Comparison of ENCODE assay signal across 22 cellular contexts in genomic region chr17:21008516-21008915, GRCh38.
"Had no signal": no experiment of that assay in that cellular context is flagged by ENCODE, and none has a peak within 500 bp of the region (broad histone marks: within the 10 kb centered on the region; RNA-seq: fewer than 3 reads in every experiment).

No MANE protein-coding gene starts in this region.

- H3K4me1 Mint-ChIP-seq: mesothelial cell of epicardium had no signal

- H3K4me3 ChIP-seq: gastrocnemius medialis, heart left ventricle, lung, ovary, SK-N-MC, stomach had no signal

- H3K27ac ChIP-seq: brain microvascular endothelial cell, gastrocnemius medialis, ovary, SK-N-MC, stomach had no signal

- H3K4me3 Mint-ChIP-seq: activated CD8-positive, alpha-beta memory T cell treated with anti-CD3 and anti-CD28 coated beads, Interleukin-2, amount 10 ng/mL, durations not matched to agents 7 days and 5 days; activated naive CD8-positive, alpha-beta T cell; activated T-cell treated with anti-CD3 and anti-CD28 coated beads, Interleukin-2, amount 50 U/mL, for 24 hours; endodermal cell; immature natural killer cell; mesothelial cell of epicardium; T-cell had no signal

- H3K27ac Mint-ChIP-seq: activated CD8-positive, alpha-beta memory T cell treated with anti-CD3 and anti-CD28 coated beads, Interleukin-2, amount 10 ng/mL, durations not matched to agents 7 days and 5 days; activated naive CD8-positive, alpha-beta T cell; endodermal cell; mesothelial cell of epicardium; T-cell had no signal

- H3K9me3 ChIP-seq: gastrocnemius medialis, heart left ventricle, ovary, stomach had no signal

- H3K27me3 Mint-ChIP-seq: activated CD8-positive, alpha-beta memory T cell treated with anti-CD3 and anti-CD28 coated beads, Interleukin-2, amount 10 ng/mL, durations not matched to agents 7 days and 5 days; activated naive CD8-positive, alpha-beta T cell; activated T-cell treated with anti-CD3 and anti-CD28 coated beads, Interleukin-2, amount 50 U/mL, for 24 hours; T-cell had no signal

- H3K9me3 Mint-ChIP-seq: activated T-cell treated with anti-CD3 and anti-CD28 coated beads, Interleukin-2, amount 50 U/mL, for 24 hours; endodermal cell; immature natural killer cell; mesothelial cell of epicardium; T-cell had no signal

- H3K36me3 ChIP-seq: ovary had no signal

- DNase-seq: activated CD4-positive, alpha-beta T cell treated with anti-CD3 and anti-CD28 coated beads for 1 hour; activated CD4-positive, alpha-beta T cell treated with anti-CD3 and anti-CD28 coated beads, Interleukin-2, amount 50 U/mL, for 4 hours; activated CD8-positive, alpha-beta memory T cell treated with anti-CD3 and anti-CD28 coated beads, Interleukin-2, amount 10 ng/mL, durations not matched to agents 7 days and 5 days; activated effector memory CD4-positive, alpha-beta T cell treated with anti-CD3 and anti-CD28 coated beads, Interleukin-2, amount 50 U/mL, for 16 hours; activated T-cell treated with anti-CD3 and anti-CD28 coated beads, Interleukin-2, amount 50 U/mL, for 24 hours; brain microvascular endothelial cell; cerebellar nuclear complex; endodermal cell; erythroblast; gastrocnemius medialis; heart left ventricle; immature natural killer cell; stimulated activated CD4-positive, alpha-beta T cell treated with anti-CD3 and anti-CD28 coated beads, Interleukin-4, amount 100 ng/mL, for 4 hours; stimulated activated CD8-positive, alpha-beta memory T cell treated with anti-CD3 and anti-CD28 coated beads, Interleukin-4, amount 100 ng/mL, for 48 hours; stomach; T-cell; T1000 had no signal

- H3K27me3 ChIP-seq: brain microvascular endothelial cell, gastrocnemius medialis, heart left ventricle, ovary, stomach had no signal
